Comparison of ENCODE assay signal across 8 cellular contexts in the genomic region with DNA sequence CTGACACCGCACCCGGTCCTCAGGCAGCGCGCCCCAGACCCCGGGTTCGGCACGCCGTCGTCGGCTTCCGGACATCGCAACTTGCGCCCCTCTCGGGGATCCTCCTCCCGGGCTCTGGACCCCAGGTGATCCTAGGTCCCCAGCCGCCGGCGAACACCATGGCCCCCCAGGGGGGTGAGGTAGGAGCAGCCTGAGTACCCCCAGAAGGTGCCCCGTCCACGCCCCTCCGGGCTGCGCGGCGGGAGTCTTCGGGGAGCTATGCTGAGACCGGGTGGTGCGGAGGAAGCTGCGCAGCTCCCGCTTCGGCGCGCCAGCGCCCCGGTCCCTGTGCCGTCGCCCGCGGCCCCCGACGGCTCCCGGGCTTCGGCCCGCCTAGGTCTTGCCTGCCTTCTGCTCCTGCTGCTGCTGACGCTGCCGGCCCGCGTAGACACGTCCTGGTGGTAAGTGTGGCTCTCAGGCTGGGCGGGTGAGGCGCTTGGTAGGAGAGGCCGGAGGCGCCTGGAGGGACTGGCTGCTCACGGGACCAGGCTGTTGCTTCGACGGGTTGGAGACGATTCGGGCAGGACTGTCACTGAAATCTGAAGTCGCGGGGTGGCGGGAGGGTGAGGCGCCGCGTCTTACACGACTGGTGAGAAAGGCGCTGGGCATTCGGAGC. TPM values are rescaled to one million over a fixed set of nuclear protein-coding genes. Genes with fewer than 3 reads are reported as not detected.
DNase-seq lines count a peak whose midpoint lies in the region; ATAC-seq and TF ChIP-seq lines count a peak whose summit lies in the region.

No MANE protein-coding gene starts in this region.

- intact Hi-C loops in OCI-LY7 (cut with micrococcal nuclease; ENCODE audit: unreplicated experiment): loop anchor here (2.0 kb wide), 3 partner anchors 42 to 112 kb away; a partner anchor contains a TSS

- POLR2A ChIA-PET in OCI-LY7 (lab: Charles Lee): no interaction called here

- H3K27ac ChIP-seq in OCI-LY7 (ENCODE audit: low read depth, low read length, poor library complexity, severe bottlenecking): no peak overlapping the region

- in situ Hi-C loops in GM13977 (cut with MboI; ENCODE audit: low pct_unique_long_range_greater_than_20kb, low sequenced_read_pairs, unreplicated experiment): no loop called here

- CTCF ChIA-PET in OCI-LY7 (lab: Charles Lee; ENCODE audit: unreplicated experiment): no interaction called here

- no TSS peak for BruUV-seq in OCI-LY7 (replicated peaks; lab: Mats Ljungman, UMichigan)

- ATAC-seq in memory B cell (ENCODE audit: low read depth): peak; percentile 47
- no peak for ATAC-seq in GM19328 (IDR thresholded peaks at IDR 0.05; ENCODE audit: unreplicated experiment)
- ATAC-seq in HG02759 (IDR thresholded peaks at IDR 0.05; ENCODE audit: unreplicated experiment): no peak

- H3K79me2 ChIP-seq in OCI-LY7 (ENCODE audit: insufficient read depth, low read depth, low read length): no peaks in the 10 kb centered on the region

- peaks cover 12% of the 10 kb centered on the region for H3K4me1 Mint-ChIP-seq in chondrocyte (ENCODE audit: low read depth)
- peaks cover 9% of the 10 kb centered on the region for H3K4me1 Mint-ChIP-seq in memory B cell
- H3K4me1 Mint-ChIP-seq in type B pancreatic cell (ENCODE audit: unreplicated experiment): peaks cover 27% of the 10 kb centered on the region

- H4K20me1 ChIP-seq in OCI-LY7 (ENCODE audit: insufficient read depth, low read length): no peaks in the 10 kb centered on the region

- no peaks in the 10 kb centered on the region for H3K36me3 ChIP-seq in OCI-LY7 (ENCODE audit: insufficient read depth, low read length)

- DNase-seq in GM13977 (ENCODE audit: low spot score) (peak; percentile 56), OCI-LY7 (ENCODE audit: low spot score) (no peak), chondrocyte (ENCODE audit: low spot score) (no peak), memory B cell (ENCODE audit: low spot score in 2 of 2) (peak; percentile 16 to 55), type B pancreatic cell (ENCODE audit: extremely low spot score, unreplicated experiment) (no peak), KG1 (lab: John Stamatoyannopoulos, UW) (no peak)

- H3K9me2 ChIP-seq in OCI-LY7 (ENCODE audit: insufficient read depth, low read length): no peaks in the 10 kb centered on the region

- peak overlapping the region; percentile 87 for H2AFZ ChIP-seq in OCI-LY7 (ENCODE audit: low read length)

- H3K4me3 Mint-ChIP-seq in chondrocyte (ENCODE audit: unreplicated experiment) (peak overlapping the region; percentile 55), memory B cell (peak overlapping the region; percentile 47), type B pancreatic cell (peak overlapping the region; percentile 81)

- peak overlapping the region; percentile 84 for H3K4me2 ChIP-seq in OCI-LY7 (ENCODE audit: low read length)

- no peaks in the 10 kb centered on the region for H3K9me3 ChIP-seq in OCI-LY7 (ENCODE audit: low read length)

- peaks cover 6% of the 10 kb centered on the region for H3K27me3 Mint-ChIP-seq in chondrocyte (ENCODE audit: low read depth)
- peaks cover 9% of the 10 kb centered on the region for H3K27me3 Mint-ChIP-seq in memory B cell
- peaks cover 86% of the 10 kb centered on the region for H3K27me3 Mint-ChIP-seq in type B pancreatic cell

- H3K27ac Mint-ChIP-seq in chondrocyte (ENCODE audit: unreplicated experiment) (no peak overlapping the region), memory B cell (no peak overlapping the region), type B pancreatic cell (no peak overlapping the region)

- H3K36me3 Mint-ChIP-seq in chondrocyte (ENCODE audit: low read depth): no peaks in the 10 kb centered on the region
- no peaks in the 10 kb centered on the region for H3K36me3 Mint-ChIP-seq in memory B cell
- H3K36me3 Mint-ChIP-seq in type B pancreatic cell: peaks cover 4% of the 10 kb centered on the region

- H3K9me3 Mint-ChIP-seq in chondrocyte (ENCODE audit: low read depth) (no peaks in the 10 kb centered on the region), memory B cell (no peaks in the 10 kb centered on the region), type B pancreatic cell (no peaks in the 10 kb centered on the region)

- TF ChIP-seq CTCF in GM13977 (IDR thresholded peaks at IDR 0.05; ENCODE audit: extremely low read depth, insufficient read depth, missing control alignments) (no peak), OCI-LY7 (conservative IDR thresholded peaks at IDR 0.05; ENCODE audit: low read length) (no peak), chondrocyte (IDR thresholded peaks at IDR 0.05) (no peak), type B pancreatic cell (conservative IDR thresholded peaks at IDR 0.05) (no peak)

- peak overlapping the region; percentile 68 for H3K4me3 ChIP-seq in OCI-LY7 (ENCODE audit: low read depth, low read length, poor library complexity, severe bottlenecking)

- H3K4me1 ChIP-seq in OCI-LY7 (ENCODE audit: insufficient read depth, low read length, poor library complexity, severe bottlenecking): peaks cover 42% of the 10 kb centered on the region

RNA-seq across cellular contexts. Expression of a gene that starts 0.4 kb away (rescaled TPM):
- 0.32 and 0.39 TPM in 2 replicates for total RNA-seq in OCI-LY7 (2014; rRNA removed; shearing (Covaris generic))
- 0.63 and 0.91 TPM in 2 replicates for total RNA-seq in OCI-LY7 (2022)
- 2.8 to 6.0 TPM (median 6.0 TPM) in 3 replicates for total RNA-seq in chondrocyte
- 2.7 and 41.0 TPM in 2 replicates for total RNA-seq in type B pancreatic cell (ENCODE audit: low replicate concordance)

Comparison
In these comparisons a context has a peak if more than half of its experiments do, and no peak if none do; other contexts are left out.
1. DNase-seq: peak in GM13977 (single experiment) and memory B cell (2 of 2); none in OCI-LY7 (single experiment), chondrocyte (single experiment), type B pancreatic cell (single experiment) and KG1 (single experiment).
2. Peak in every context shown above with its lines, with median percentiles within 50 percentile points of each other: H3K4me3 Mint-ChIP-seq.